19 cellular contexts compared by ENCODE assay signal in the genomic region with DNA sequence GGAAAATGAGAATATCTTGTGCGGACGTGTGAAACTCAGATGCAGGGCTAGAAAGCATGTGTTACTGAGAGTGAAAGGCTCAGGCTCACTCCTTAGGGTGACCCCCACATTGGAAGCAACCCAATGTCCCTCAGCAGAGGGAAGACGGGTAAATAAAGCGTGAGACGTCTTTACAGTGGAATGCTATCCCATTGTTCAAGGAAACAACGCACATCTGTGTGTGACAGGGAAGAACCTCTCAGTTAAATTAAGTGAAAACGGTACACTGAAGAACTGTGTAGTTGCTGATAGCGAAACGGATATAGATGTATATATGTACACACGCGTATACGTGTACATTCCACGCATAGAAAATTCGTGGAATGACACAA. TPM values are rescaled to one million over a fixed set of nuclear protein-coding genes. Genes with fewer than 3 reads are reported as not detected.
"Had no signal": no experiment of that assay in that cellular context is flagged by ENCODE, and none has a peak within 500 bp of the region (broad histone marks: within the 10 kb centered on the region; RNA-seq: fewer than 3 reads in every experiment).

No MANE protein-coding gene starts in this region.

- H3K9me3 Mint-ChIP-seq: immature natural killer cell; stimulated activated naive B cell treated with anti-CD40 and anti-IgM and Interleukin-4, amounts not matched to agents 10 μg/mL and 1 μg/mL and 100 μg/mL, for 72 hours had no signal

- H3K36me3 ChIP-seq: ascending aorta, SJCRH30, spleen, upper lobe of left lung had no signal

- H3K9me3 ChIP-seq: ascending aorta, SJCRH30, spleen, upper lobe of left lung had no signal

- H3K4me3 ChIP-seq: ascending aorta, SJCRH30, spleen had no signal

- H3K36me3 Mint-ChIP-seq: activated CD8-positive, alpha-beta memory T cell treated with anti-CD3 and anti-CD28 coated beads, Interleukin-2, amount 10 ng/mL, durations not matched to agents 7 days and 5 days; immature natural killer cell; stimulated activated naive B cell treated with anti-CD40 and anti-IgM and Interleukin-4, amounts not matched to agents 10 μg/mL and 1 μg/mL and 100 μg/mL, for 72 hours had no signal

- H3K27ac ChIP-seq: ascending aorta, SJCRH30, spleen, upper lobe of left lung had no signal

- H3K4me1 ChIP-seq: ascending aorta, SJCRH30, spleen had no signal

- H3K27me3 ChIP-seq: ascending aorta, upper lobe of left lung had no signal

- H3K27ac Mint-ChIP-seq: activated CD8-positive, alpha-beta memory T cell treated with anti-CD3 and anti-CD28 coated beads, Interleukin-2, amount 10 ng/mL, durations not matched to agents 7 days and 5 days; immature natural killer cell; stimulated activated naive B cell treated with anti-CD40 and anti-IgM and Interleukin-4, amounts not matched to agents 10 μg/mL and 1 μg/mL and 100 μg/mL, for 72 hours had no signal

- H3K4me3 Mint-ChIP-seq: activated CD8-positive, alpha-beta memory T cell treated with anti-CD3 and anti-CD28 coated beads, Interleukin-2, amount 10 ng/mL, durations not matched to agents 7 days and 5 days; immature natural killer cell; neural crest cell; stimulated activated naive B cell treated with anti-CD40 and anti-IgM and Interleukin-4, amounts not matched to agents 10 μg/mL and 1 μg/mL and 100 μg/mL, for 72 hours had no signal

- ATAC-seq: activated CD4-positive, CD25-positive, alpha-beta regulatory T cell treated with anti-CD3 and anti-CD28 coated beads, Interleukin-2, amount 50 U/mL, for 24 hours; activated CD8-positive, alpha-beta memory T cell treated with anti-CD3 and anti-CD28 coated beads, Interleukin-2, amount 10 ng/mL, durations not matched to agents 7 days and 5 days; stimulated activated naive B cell treated with anti-CD40 and anti-IgM and Interleukin-4, amounts not matched to agents 10 μg/mL and 1 μg/mL and 100 μg/mL, for 72 hours had no signal

- H3K4me1 Mint-ChIP-seq: immature natural killer cell had no signal

- DNase-seq: activated CD4-positive, alpha-beta T cell treated with anti-CD3 and anti-CD28 coated beads, Interleukin-2, amount 50 U/mL, for 48 hours; activated CD8-positive, alpha-beta memory T cell treated with anti-CD3 and anti-CD28 coated beads, Interleukin-2, amount 10 ng/mL, durations not matched to agents 7 days and 5 days; activated gamma-delta T cell treated with Interleukin-2 at 50 U/mL for 16 hours; activated T-cell treated with anti-CD3 and anti-CD28 coated beads, Interleukin-2, amount 50 U/mL, for 48 hours; immature natural killer cell; SJCRH30; spleen; stimulated activated CD4-positive, alpha-beta T cell treated with anti-CD3 and anti-CD28 coated beads, Interleukin-1b, Interleukin-23, amount 100 ng/mL, for 48 hours; stimulated activated naive B cell treated with anti-CD40 and anti-IgM and Interleukin-4, amounts not matched to agents 10 μg/mL and 1 μg/mL and 100 μg/mL, for 72 hours; substantia nigra had no signal

RNA-seq across cellular contexts. Expression of a gene that starts 0.8 kb away (rescaled TPM):
- total RNA-seq: activated CD8-positive, alpha-beta memory T cell treated with anti-CD3 and anti-CD28 coated beads, Interleukin-2, amount 10 ng/mL, durations not matched to agents 7 days and 5 days; ascending aorta; glomerular endothelial cell; lung microvascular endothelial cell; mononuclear cell; neural crest cell; SJCRH30; spleen; T-helper 2 cell treated with Interferon-gamma antibody and Interleukin-4, amounts not matched to agents 100 ng/mL and 5 ng/mL, for 36 hours had no signal
- polyA plus RNA-seq: immature natural killer cell had no signal

RNA-seq across cellular contexts. Expression of a gene that starts 19.5 kb away (rescaled TPM):
- total RNA-seq: activated CD8-positive, alpha-beta memory T cell treated with anti-CD3 and anti-CD28 coated beads, Interleukin-2, amount 10 ng/mL, durations not matched to agents 7 days and 5 days; ascending aorta; glomerular endothelial cell; lung microvascular endothelial cell; mononuclear cell; neural crest cell; right cardiac atrium; SJCRH30; spleen; T-helper 2 cell treated with Interferon-gamma antibody and Interleukin-4, amounts not matched to agents 100 ng/mL and 5 ng/mL, for 36 hours; upper lobe of left lung had no signal
- polyA plus RNA-seq: immature natural killer cell, right cardiac atrium, spleen had no signal
